ENCODE assay signal across 9 cellular contexts in the genomic region with DNA sequence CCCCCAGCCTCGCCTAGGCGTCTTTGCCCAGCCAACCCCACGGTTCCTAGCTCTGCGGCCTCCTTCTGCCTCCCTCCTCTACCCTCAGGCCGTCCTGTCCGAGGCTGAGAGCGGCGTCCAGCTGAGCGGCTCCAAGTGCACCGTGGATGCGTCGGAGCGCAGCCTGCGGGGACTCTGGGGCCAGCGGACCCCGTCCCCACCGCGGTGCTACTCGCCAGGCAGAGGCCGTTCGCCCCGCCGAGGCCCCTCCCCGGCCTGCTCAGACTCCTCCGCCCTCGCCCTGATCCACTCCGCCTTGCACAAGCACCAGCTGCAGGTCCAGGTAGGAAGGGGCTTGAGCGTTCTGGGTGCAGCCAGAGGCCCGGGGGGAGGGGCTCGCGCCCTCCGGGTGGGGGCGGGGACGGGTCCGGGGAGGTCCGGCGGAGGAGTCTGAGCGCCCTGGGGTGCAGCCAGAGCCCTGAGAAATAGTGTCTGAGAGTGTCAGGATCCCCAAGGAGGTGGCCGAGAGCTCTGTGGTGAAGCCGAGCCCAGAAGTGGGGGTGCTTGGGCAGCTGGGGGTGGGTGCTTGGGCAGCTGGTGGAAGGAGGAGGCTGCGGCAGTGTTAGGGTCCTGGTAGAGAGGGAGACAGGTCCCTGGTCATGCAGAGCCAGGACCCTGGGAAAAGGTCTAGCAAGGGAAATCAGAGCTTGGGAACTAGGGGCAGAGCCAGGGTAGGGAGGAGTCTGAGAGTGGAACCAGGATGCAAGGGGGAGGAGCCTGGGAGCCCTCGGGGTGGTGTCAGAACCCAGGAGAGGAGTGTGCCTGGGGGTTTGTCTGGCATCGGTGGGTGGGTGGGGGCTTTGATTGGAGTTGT. TPM values are rescaled to one million over a fixed set of nuclear protein-coding genes. Genes with fewer than 3 reads are reported as not detected.
A peak's percentile ranks its signal among the peaks of the same experiment; 100 is the strongest.
DNase-seq lines count a peak whose midpoint lies in the region; ATAC-seq and TF ChIP-seq lines count a peak whose summit lies in the region.
"Had no signal": no experiment of that assay in that cellular context is flagged by ENCODE, and none has a peak within 500 bp of the region (broad histone marks: within the 10 kb centered on the region; RNA-seq: fewer than 3 reads in every experiment).

No MANE protein-coding gene starts in this region.

- peak overlapping the region; percentile 77 for H3K9ac ChIP-seq in neuronal stem cell (ENCODE audit: low read depth, low read length, poor library complexity)

- CTCF ChIA-PET in CD8-positive, alpha-beta T cell (lab: Charles Lee), result interaction anchor here (2.6 kb wide), 1 partner anchor 68 kb away, joined by 8 read pairs; no protein-coding TSS in a partner anchor
- CTCF ChIA-PET in activated CD8-positive, alpha-beta T cell treated with anti-CD3 and anti-CD28 coated beads for 36 hours (lab: Charles Lee), result interaction anchor here (0.7 kb wide), 1 partner anchor 182 kb away, joined by 3 read pairs; no protein-coding TSS in a partner anchor

- H3K27ac Mint-ChIP-seq in CD8-positive, alpha-beta T cell, result no peak overlapping the region
- no peak overlapping the region for H3K27ac Mint-ChIP-seq in activated T-helper 2 cell treated with anti-CD3 and anti-CD28 coated beads, Interferon-gamma antibody, Interleukin-2, Interleukin-4, amounts not matched to agents 10 μg/mL and 5 μg/mL and 100 μg/mL, durations not matched to agents 14 hours and 24 hours and 36 hours
- H3K27ac Mint-ChIP-seq in activated CD8-positive, alpha-beta T cell treated with anti-CD3 and anti-CD28 coated beads for 36 hours, result no peak overlapping the region
- H3K27ac Mint-ChIP-seq: stimulated activated naive CD8-positive, alpha-beta T cell treated with anti-CD3 and anti-CD28 coated beads, Interleukin-15, Interleukin-2, amounts not matched to agents 100 ng/mL and 50 ng/mL, for 24 hours had no signal

- intact Hi-C loops in CD8-positive, alpha-beta T cell (cut with DNase I, micrococcal nuclease), result no loop called here
- intact Hi-C loops in activated T-helper 2 cell treated with anti-CD3 and anti-CD28 coated beads, Interferon-gamma antibody, Interleukin-2, Interleukin-4, amounts not matched to agents 10 μg/mL and 5 μg/mL and 100 μg/mL, durations not matched to agents 14 hours and 24 hours and 36 hours (cut with micrococcal nuclease), result no loop called here
- intact Hi-C loops in activated CD8-positive, alpha-beta T cell treated with anti-CD3 and anti-CD28 coated beads for 36 hours (cut with micrococcal nuclease), result no loop called here

- peak overlapping the region; percentile 94 for H2BK12ac ChIP-seq in neuronal stem cell (ENCODE audit: low read length)

- H2BK120ac ChIP-seq in neuronal stem cell (ENCODE audit: low read depth, low read length), result peak overlapping the region; percentile 31

- peaks cover 2% of the 10 kb centered on the region for H3K79me1 ChIP-seq in neuronal stem cell (ENCODE audit: low read depth, low read length)

- H3K4me1 ChIP-seq in CD8-positive, alpha-beta T cell (ENCODE audit: insufficient read depth, low read length), result peaks cover 9% of the 10 kb centered on the region
- H3K4me1 ChIP-seq in foreskin keratinocyte (no peaks in the 10 kb centered on the region), neuronal stem cell (ENCODE audit: control insufficient read depth in 2 of 2, insufficient read depth in 1 of 2, low read depth in 1 of 2, low read length in 2 of 2) (peaks cover 0 to 2% of the 10 kb centered on the region in 2 donors)

- H4K8ac ChIP-seq in neuronal stem cell (ENCODE audit: low read depth, low read length), result no peak overlapping the region

- DNase-seq in CD8-positive, alpha-beta T cell, result no peak
- peak; percentile 2 for DNase-seq in NCI-H774 (lab: John Stamatoyannopoulos, UW)
- no peak for DNase-seq in foreskin keratinocyte
- DNase-seq in neuronal stem cell (ENCODE audit: low spot score), result no peak
- no peak for DNase-seq in WERI-Rb-1
- DNase-seq in activated T-helper 2 cell treated with anti-CD3 and anti-CD28 coated beads, Interferon-gamma antibody, Interleukin-2, Interleukin-4, amounts not matched to agents 10 μg/mL and 5 μg/mL and 100 μg/mL, durations not matched to agents 14 hours and 24 hours and 36 hours (ENCODE audit: low spot score), result no peak
- DNase-seq in activated CD8-positive, alpha-beta T cell treated with anti-CD3 and anti-CD28 coated beads for 36 hours, result no peak

- no peak overlapping the region for H3K27ac ChIP-seq in CD8-positive, alpha-beta T cell (ENCODE audit: low read depth, low read length)
- H3K27ac ChIP-seq in foreskin keratinocyte, result no peak overlapping the region
- no peak overlapping the region for H3K27ac ChIP-seq in neuronal stem cell (replicated peaks; ENCODE audit: low read length)
- no peak overlapping the region for H3K27ac ChIP-seq in WERI-Rb-1

- peak overlapping the region; percentile 87 for H2AFZ ChIP-seq in neuronal stem cell (ENCODE audit: low read length)

- no peak overlapping the region for H2AK5ac ChIP-seq in neuronal stem cell (ENCODE audit: low read depth, low read length)

- H3K4me3 Mint-ChIP-seq in CD8-positive, alpha-beta T cell, result peak overlapping the region; percentile 69
- no peak overlapping the region for H3K4me3 Mint-ChIP-seq in activated T-helper 2 cell treated with anti-CD3 and anti-CD28 coated beads, Interferon-gamma antibody, Interleukin-2, Interleukin-4, amounts not matched to agents 10 μg/mL and 5 μg/mL and 100 μg/mL, durations not matched to agents 14 hours and 24 hours and 36 hours (ENCODE audit: low read depth)
- no peak overlapping the region for H3K4me3 Mint-ChIP-seq in activated CD8-positive, alpha-beta T cell treated with anti-CD3 and anti-CD28 coated beads for 36 hours
- H3K4me3 Mint-ChIP-seq: stimulated activated naive CD8-positive, alpha-beta T cell treated with anti-CD3 and anti-CD28 coated beads, Interleukin-15, Interleukin-2, amounts not matched to agents 100 ng/mL and 50 ng/mL, for 24 hours had no signal

- peak overlapping the region; percentile 2 for H2BK5ac ChIP-seq in neuronal stem cell (ENCODE audit: low read length)

- peak overlapping the region; percentile 96 for H3K18ac ChIP-seq in neuronal stem cell (ENCODE audit: low read length)

- POLR2A ChIA-PET in CD8-positive, alpha-beta T cell (lab: Charles Lee), result no interaction called here
- POLR2A ChIA-PET in activated CD8-positive, alpha-beta T cell treated with anti-CD3 and anti-CD28 coated beads for 36 hours (lab: Charles Lee), result no interaction called here

- H3K4ac ChIP-seq in neuronal stem cell (ENCODE audit: low read length), result peak overlapping the region; percentile 76

- peaks cover 15% of the 10 kb centered on the region for H3K4me1 Mint-ChIP-seq in CD8-positive, alpha-beta T cell (ENCODE audit: low read depth)
- H3K4me1 Mint-ChIP-seq in activated T-helper 2 cell treated with anti-CD3 and anti-CD28 coated beads, Interferon-gamma antibody, Interleukin-2, Interleukin-4, amounts not matched to agents 10 μg/mL and 5 μg/mL and 100 μg/mL, durations not matched to agents 14 hours and 24 hours and 36 hours (ENCODE audit: low read depth), result peaks cover 11% of the 10 kb centered on the region
- peaks cover 11% of the 10 kb centered on the region for H3K4me1 Mint-ChIP-seq in activated CD8-positive, alpha-beta T cell treated with anti-CD3 and anti-CD28 coated beads for 36 hours (ENCODE audit: low read depth)

- H3K4me3 ChIP-seq in CD8-positive, alpha-beta T cell (ENCODE audit: low read depth, low read length), result no peak overlapping the region
- H3K4me3 ChIP-seq in neuronal stem cell (ENCODE audit: low read length in 2 of 2) (peak overlapping the region in 1 of 2 donors; percentile 71), WERI-Rb-1 (ENCODE audit: low read depth, low read length) (no peak overlapping the region)

- H3K36me3 ChIP-seq in CD8-positive, alpha-beta T cell (ENCODE audit: insufficient read depth, low read length), result no peaks in the 10 kb centered on the region
- H3K36me3 ChIP-seq in neuronal stem cell (replicated peaks in 1 of 2; ENCODE audit: control insufficient read depth in 2 of 2, insufficient read depth in 2 of 2, low read length in 2 of 2) (no peaks in the 10 kb centered on the region), WERI-Rb-1 (no peaks in the 10 kb centered on the region)

- peak overlapping the region; percentile 98 for H3K14ac ChIP-seq in neuronal stem cell (ENCODE audit: low read length)

- peaks cover 7% of the 10 kb centered on the region for H3K36me3 Mint-ChIP-seq in CD8-positive, alpha-beta T cell
- no peaks in the 10 kb centered on the region for H3K36me3 Mint-ChIP-seq in activated T-helper 2 cell treated with anti-CD3 and anti-CD28 coated beads, Interferon-gamma antibody, Interleukin-2, Interleukin-4, amounts not matched to agents 10 μg/mL and 5 μg/mL and 100 μg/mL, durations not matched to agents 14 hours and 24 hours and 36 hours (ENCODE audit: low read depth)
- H3K36me3 Mint-ChIP-seq in activated CD8-positive, alpha-beta T cell treated with anti-CD3 and anti-CD28 coated beads for 36 hours (ENCODE audit: low read depth), result no peaks in the 10 kb centered on the region

- H3K23ac ChIP-seq in neuronal stem cell (ENCODE audit: low read depth, low read length, poor library complexity), result peak overlapping the region; percentile 97

- no peak for TF ChIP-seq CTCF in CD8-positive, alpha-beta T cell (IDR thresholded peaks at IDR 0.05)
- TF ChIP-seq CTCF in foreskin keratinocyte (conservative IDR thresholded peaks at IDR 0.05) (no peak), WERI-Rb-1 (IDR thresholded peaks at IDR 0.05; ENCODE audit: low read depth, low read length) (no peak)
- no peak for TF ChIP-seq CTCF in activated CD8-positive, alpha-beta T cell treated with anti-CD3 and anti-CD28 coated beads for 36 hours (IDR thresholded peaks at IDR 0.05)

- WGBS in neuronal stem cell (ENCODE audit: extremely low coverage in 2 of 2, insufficient read length in 2 of 2, insufficient replicate concordance in 1 of 2), 2 donors, result no CpG with 5 or more reads among the region's 43 CpGs

- H3K27me3 ChIP-seq in CD8-positive, alpha-beta T cell (ENCODE audit: insufficient read depth, low read length), result no peaks in the 10 kb centered on the region
- no peaks in the 10 kb centered on the region for H3K27me3 ChIP-seq in foreskin keratinocyte
- H3K27me3 ChIP-seq in neuronal stem cell (ENCODE audit: control insufficient read depth in 3 of 3, insufficient read depth in 3 of 3, low read depth in 1 of 3, low read length in 3 of 3), result peaks cover 0 to 19% (median 19%) of the 10 kb centered on the region in 3 experiments
- H3K27me3 ChIP-seq in WERI-Rb-1 (ENCODE audit: insufficient read depth, low read depth, severe bottlenecking), result no peaks in the 10 kb centered on the region

- no peak overlapping the region for H4K91ac ChIP-seq in neuronal stem cell (ENCODE audit: low read depth, low read length, poor library complexity)

- no peaks in the 10 kb centered on the region for H3K9me3 ChIP-seq in CD8-positive, alpha-beta T cell (ENCODE audit: low read length)
- no peaks in the 10 kb centered on the region for H3K9me3 ChIP-seq in neuronal stem cell (replicated peaks in 1 of 2; ENCODE audit: control insufficient read depth in 2 of 2, insufficient read depth in 1 of 2, low read depth in 1 of 2, low read length in 2 of 2)
- no peaks in the 10 kb centered on the region for H3K9me3 ChIP-seq in WERI-Rb-1 (ENCODE audit: severe bottlenecking)

- ATAC-seq in CD8-positive, alpha-beta T cell, result no peak
- ATAC-seq in foreskin keratinocyte, result peak; percentile 25
- ATAC-seq in GM19328 (IDR thresholded peaks at IDR 0.05; ENCODE audit: unreplicated experiment), result no peak
- no peak for ATAC-seq in activated CD8-positive, alpha-beta T cell treated with anti-CD3 and anti-CD28 coated beads for 36 hours

- no peaks in the 10 kb centered on the region for H3K9me3 Mint-ChIP-seq in CD8-positive, alpha-beta T cell
- H3K9me3 Mint-ChIP-seq in activated T-helper 2 cell treated with anti-CD3 and anti-CD28 coated beads, Interferon-gamma antibody, Interleukin-2, Interleukin-4, amounts not matched to agents 10 μg/mL and 5 μg/mL and 100 μg/mL, durations not matched to agents 14 hours and 24 hours and 36 hours, result no peaks in the 10 kb centered on the region
- no peaks in the 10 kb centered on the region for H3K9me3 Mint-ChIP-seq in activated CD8-positive, alpha-beta T cell treated with anti-CD3 and anti-CD28 coated beads for 36 hours
- H3K9me3 Mint-ChIP-seq: stimulated activated naive CD8-positive, alpha-beta T cell treated with anti-CD3 and anti-CD28 coated beads, Interleukin-15, Interleukin-2, amounts not matched to agents 100 ng/mL and 50 ng/mL, for 24 hours had no signal

- H3K4me2 ChIP-seq in neuronal stem cell (ENCODE audit: insufficient read depth, low read length, poor library complexity, severe bottlenecking), result peak overlapping the region; percentile 57

- H2BK15ac ChIP-seq in neuronal stem cell (ENCODE audit: low read length), result peak overlapping the region; percentile 85

- H3K27me3 Mint-ChIP-seq in CD8-positive, alpha-beta T cell (ENCODE audit: low read depth), result peaks cover 6% of the 10 kb centered on the region
- peaks cover 27% of the 10 kb centered on the region for H3K27me3 Mint-ChIP-seq in activated T-helper 2 cell treated with anti-CD3 and anti-CD28 coated beads, Interferon-gamma antibody, Interleukin-2, Interleukin-4, amounts not matched to agents 10 μg/mL and 5 μg/mL and 100 μg/mL, durations not matched to agents 14 hours and 24 hours and 36 hours (ENCODE audit: low read depth)
- peaks cover 6% of the 10 kb centered on the region for H3K27me3 Mint-ChIP-seq in activated CD8-positive, alpha-beta T cell treated with anti-CD3 and anti-CD28 coated beads for 36 hours

RNA-seq across cellular contexts. Expression of a gene that starts 3.2 kb away (rescaled TPM):
- total RNA-seq in CD8-positive, alpha-beta T cell, result 1 to 10 TPM; 8.0 to 8.3 TPM
- 7.4 and 9.8 TPM in 2 replicates for total RNA-seq in foreskin keratinocyte
- polyA plus RNA-seq in foreskin keratinocyte, result 1.8 and 3.2 TPM in 2 replicates
- 2.2 TPM for polyA plus RNA-seq in neuronal stem cell (2013, experiment 1 of 2)
- 2.1 TPM for polyA plus RNA-seq in neuronal stem cell (2013, experiment 2 of 2)
- total RNA-seq in activated T-helper 2 cell treated with anti-CD3 and anti-CD28 coated beads, Interferon-gamma antibody, Interleukin-2, Interleukin-4, amounts not matched to agents 10 μg/mL and 5 μg/mL and 100 μg/mL, durations not matched to agents 14 hours and 24 hours and 36 hours, result 3.9 and 4.3 TPM in 2 replicates
- 1 to 10 TPM; 7.9 to 9.4 TPM for total RNA-seq in activated CD8-positive, alpha-beta T cell treated with anti-CD3 and anti-CD28 coated beads for 36 hours
